ENCODE assay signal across 27 cellular contexts in the genomic region with DNA sequence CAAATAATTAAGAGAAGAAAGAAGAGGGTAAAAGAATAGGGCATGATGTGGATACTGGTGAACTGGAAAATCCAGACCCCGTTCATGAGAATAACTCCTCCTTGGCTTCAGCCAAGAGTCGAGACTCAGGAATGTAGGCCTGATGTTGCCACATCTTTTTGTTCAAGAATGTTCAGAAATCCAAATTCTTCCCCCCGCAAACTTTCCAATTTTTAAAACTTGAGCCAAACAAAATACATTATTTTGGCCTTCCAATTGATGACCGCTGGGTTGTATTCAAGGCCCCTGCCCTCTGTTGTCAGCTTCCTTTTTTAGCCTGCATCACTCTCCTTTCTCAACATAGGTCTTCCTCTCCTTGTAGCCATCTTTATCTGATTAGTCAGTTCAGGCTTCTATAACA.
A peak's percentile ranks its signal among the peaks of the same experiment; 100 is the strongest.
DNase-seq lines count a peak whose midpoint lies in the region; ATAC-seq lines count a peak whose summit lies in the region.
"Had no signal": no experiment of that assay in that cellular context is flagged by ENCODE, and none has a peak within 500 bp of the region (broad histone marks: within the 10 kb centered on the region; RNA-seq: fewer than 3 reads in every experiment).

No MANE protein-coding gene starts in this region.

- H3K9me3 ChIP-seq in adipocyte (ENCODE audit: control insufficient read depth, low read length), result no peaks in the 10 kb centered on the region
- H3K9me3 ChIP-seq: A549, BLaER1, left lung, psoas muscle, SJSA1, stomach, tibial artery had no signal

- H3K9me3 Mint-ChIP-seq in activated T-cell treated with anti-CD3 and anti-CD28 coated beads, Interleukin-2, amount 50 U/mL, for 72 hours, result peaks cover 2 to 8% of the 10 kb centered on the region in 2 donors
- peaks cover 6% of the 10 kb centered on the region for H3K9me3 Mint-ChIP-seq in stimulated activated effector memory CD8-positive, alpha-beta T cell treated with anti-CD3 and anti-CD28 coated beads, Interleukin-12 subunit alpha, Interleukin-12 subunit beta, amount 100 ng/mL, for 72 hours
- H3K9me3 Mint-ChIP-seq: activated CD4-positive, alpha-beta memory T cell treated with anti-CD3 and anti-CD28 coated beads, Interleukin-2, amount 10 ng/mL, durations not matched to agents 7 days and 5 days; effector memory CD8-positive, alpha-beta T cell had no signal

- H3K27ac Mint-ChIP-seq in activated T-cell treated with anti-CD3 and anti-CD28 coated beads, Interleukin-2, amount 50 U/mL, for 72 hours, result peak overlapping the region; percentile 21
- peak overlapping the region; percentile 89 for H3K27ac Mint-ChIP-seq in stimulated activated effector memory CD8-positive, alpha-beta T cell treated with anti-CD3 and anti-CD28 coated beads, Interleukin-12 subunit alpha, Interleukin-12 subunit beta, amount 100 ng/mL, for 72 hours
- H3K27ac Mint-ChIP-seq: activated CD4-positive, alpha-beta memory T cell treated with anti-CD3 and anti-CD28 coated beads, Interleukin-2, amount 10 ng/mL, durations not matched to agents 7 days and 5 days had no signal

- H3K4me1 Mint-ChIP-seq in activated T-cell treated with anti-CD3 and anti-CD28 coated beads, Interleukin-2, amount 50 U/mL, for 72 hours (ENCODE audit: low read depth), result peaks cover 93% of the 10 kb centered on the region
- H3K4me1 Mint-ChIP-seq in stimulated activated effector memory CD8-positive, alpha-beta T cell treated with anti-CD3 and anti-CD28 coated beads, Interleukin-12 subunit alpha, Interleukin-12 subunit beta, amount 100 ng/mL, for 72 hours, result peaks cover 95% of the 10 kb centered on the region

- no peaks in the 10 kb centered on the region for H3K36me3 ChIP-seq in adipocyte (ENCODE audit: control insufficient read depth, insufficient read depth, low read length, severe bottlenecking)
- H3K36me3 ChIP-seq: BLaER1, left lung, SJSA1, stomach, tibial artery had no signal

- no peak for ATAC-seq in activated T-cell treated with anti-CD3 and anti-CD28 coated beads, Interleukin-2, amount 50 U/mL, for 72 hours (replicated peaks in 1 of 2)
- no peak for ATAC-seq in stimulated activated effector memory CD8-positive, alpha-beta T cell treated with anti-CD3 and anti-CD28 coated beads, Interleukin-12 subunit alpha, Interleukin-12 subunit beta, amount 100 ng/mL, for 72 hours
- ATAC-seq: A549; effector memory CD8-positive, alpha-beta T cell; left lung; psoas muscle had no signal

- H3K9ac ChIP-seq in adipocyte (ENCODE audit: low read length), result peak overlapping the region; percentile 7
- H3K9ac ChIP-seq: BLaER1, KMS-11 had no signal

- H3K4me3 Mint-ChIP-seq in activated T-cell treated with anti-CD3 and anti-CD28 coated beads, Interleukin-2, amount 50 U/mL, for 72 hours, result no peak overlapping the region
- H3K4me3 Mint-ChIP-seq in stimulated activated effector memory CD8-positive, alpha-beta T cell treated with anti-CD3 and anti-CD28 coated beads, Interleukin-12 subunit alpha, Interleukin-12 subunit beta, amount 100 ng/mL, for 72 hours, result peak overlapping the region; percentile 62
- H3K4me3 Mint-ChIP-seq: activated CD4-positive, alpha-beta memory T cell treated with anti-CD3 and anti-CD28 coated beads, Interleukin-2, amount 10 ng/mL, durations not matched to agents 7 days and 5 days; effector memory CD8-positive, alpha-beta T cell had no signal

- no peak overlapping the region for H3K4me3 ChIP-seq in adipocyte (ENCODE audit: low read length)
- H3K4me3 ChIP-seq: A549, BLaER1, left lung, psoas muscle, SJSA1, stomach, tibial artery had no signal

- H3K36me3 Mint-ChIP-seq in activated T-cell treated with anti-CD3 and anti-CD28 coated beads, Interleukin-2, amount 50 U/mL, for 72 hours (ENCODE audit: insufficient read depth in 2 of 2), result peaks cover 2 to 3% of the 10 kb centered on the region in 2 donors
- peaks cover 17% of the 10 kb centered on the region for H3K36me3 Mint-ChIP-seq in stimulated activated effector memory CD8-positive, alpha-beta T cell treated with anti-CD3 and anti-CD28 coated beads, Interleukin-12 subunit alpha, Interleukin-12 subunit beta, amount 100 ng/mL, for 72 hours

- H3K4me1 ChIP-seq in adipocyte (ENCODE audit: control insufficient read depth, insufficient read depth, low read length), result peaks cover 39% of the 10 kb centered on the region
- H3K4me1 ChIP-seq: A549, psoas muscle, SJSA1, tibial artery had no signal

- DNase-seq in activated T-cell treated with anti-CD3 and anti-CD28 coated beads, Interleukin-2, amount 50 U/mL, for 72 hours, result no peak
- DNase-seq in activated T-cell treated with anti-CD3 and anti-CD28 coated beads for 4 hours (no peak), adipocyte (ENCODE audit: low read depth) (peak; percentile 50), fibroblast of peridontal ligament (ENCODE audit: extremely low read depth) (peak; percentile 79), hippocampal formation (lab: John Stamatoyannopoulos, UW) (no peak), foreskin melanocyte (no peak), cerebellum (ENCODE audit: low spot score) (no peak)
- no peak for DNase-seq in stimulated activated effector memory CD8-positive, alpha-beta T cell treated with anti-CD3 and anti-CD28 coated beads, Interleukin-12 subunit alpha, Interleukin-12 subunit beta, amount 100 ng/mL, for 72 hours (ENCODE audit: low spot score in 2 of 2)
- DNase-seq: activated CD4-positive, alpha-beta memory T cell treated with anti-CD3 and anti-CD28 coated beads, Interleukin-2, amount 10 ng/mL, durations not matched to agents 7 days and 5 days; activated effector memory CD4-positive, alpha-beta T cell treated with anti-CD3 and anti-CD28 coated beads, Interleukin-2, amount 50 U/mL, for 16 hours; cortex of kidney; DMS53; effector memory CD8-positive, alpha-beta T cell; erythroblast; GDM1; left lung; mesendoderm; NCI-H1436 treated with DMSO at 0.1 percent for 48 hours; NCI-H345; NCI-H748 treated with DMSO at 0.1 percent for 48 hours; psoas muscle; stomach; tibial artery had no signal

- H3K27me3 Mint-ChIP-seq in activated T-cell treated with anti-CD3 and anti-CD28 coated beads, Interleukin-2, amount 50 U/mL, for 72 hours (ENCODE audit: low read depth), result no peaks in the 10 kb centered on the region
- H3K27me3 Mint-ChIP-seq: activated CD4-positive, alpha-beta memory T cell treated with anti-CD3 and anti-CD28 coated beads, Interleukin-2, amount 10 ng/mL, durations not matched to agents 7 days and 5 days; effector memory CD8-positive, alpha-beta T cell had no signal

- no peaks in the 10 kb centered on the region for H3K27me3 ChIP-seq in adipocyte (replicated peaks; ENCODE audit: control insufficient read depth, insufficient read depth, low read length)
- H3K27me3 ChIP-seq: BLaER1, left lung, SJSA1, stomach, tibial artery had no signal

Comparison
In these comparisons a context has a peak if more than half of its experiments do, and no peak if none do; other contexts are left out.
1. DNase-seq: peak in adipocyte (single experiment) and fibroblast of peridontal ligament (single experiment); none in activated T-cell treated with anti-CD3 and anti-CD28 coated beads, Interleukin-2, amount 50 U/mL, for 72 hours (0 of 2), activated T-cell treated with anti-CD3 and anti-CD28 coated beads for 4 hours (single experiment), stimulated activated effector memory CD8-positive, alpha-beta T cell treated with anti-CD3 and anti-CD28 coated beads, Interleukin-12 subunit alpha, Interleukin-12 subunit beta, amount 100 ng/mL, for 72 hours (0 of 2), hippocampal formation (0 of 2), foreskin melanocyte (single experiment) and cerebellum (single experiment).